In the genomic region with DNA sequence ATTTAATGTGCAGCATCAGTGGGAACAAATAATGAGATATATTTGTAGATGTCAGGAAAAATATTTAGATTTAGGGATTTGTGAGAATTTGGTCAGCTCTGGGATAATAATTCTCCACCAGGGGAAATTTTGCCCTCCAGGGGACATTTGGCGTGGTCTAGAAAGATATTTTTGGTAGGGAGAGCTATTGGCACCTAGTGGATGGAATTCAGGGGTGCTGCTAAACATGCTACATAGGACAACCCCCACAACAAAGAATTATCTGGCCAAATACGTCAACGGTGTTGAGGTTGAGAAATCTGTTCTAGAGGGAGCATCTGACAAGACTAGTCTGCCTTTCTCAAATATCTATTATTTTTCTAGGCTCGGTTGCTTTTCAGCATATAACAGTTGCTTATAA, we compare ENCODE assay signal across 9 cellular contexts. TPM values are rescaled to one million over a fixed set of nuclear protein-coding genes. Genes with fewer than 3 reads are reported as not detected.
DNase-seq lines count a peak whose midpoint lies in the region; ATAC-seq and TF ChIP-seq lines count a peak whose summit lies in the region.
"Had no signal": no experiment of that assay in that cellular context is flagged by ENCODE, and none has a peak within 500 bp of the region (broad histone marks: within the 10 kb centered on the region; RNA-seq: fewer than 3 reads in every experiment).

No MANE protein-coding gene starts in this region.

- no peak overlapping the region for H3K27ac ChIP-seq in GM23248

- TF ChIP-seq CTCF in AG04449 (IDR thresholded peaks at IDR 0.05; ENCODE audit: insufficient read depth, low read length, missing control alignments): peak; percentile 34

- DNase-seq in AG04449 (ENCODE audit: low read depth, low spot score) (no peak), GM23248 (peak; percentile 72), adipocyte (ENCODE audit: low read depth) (peak; percentile 52), left kidney (ENCODE audit: low read depth, low spot score) (peak; percentile 37), amygdala (lab: John Stamatoyannopoulos, UW) (no peak)
- no peak for DNase-seq in stimulated activated CD8-positive, alpha-beta memory T cell treated with anti-CD3 and anti-CD28 coated beads, Interleukin-4, amount 100 ng/mL, for 48 hours

- no peak overlapping the region for H3K9ac ChIP-seq in GM23248
- no peak overlapping the region for H3K9ac ChIP-seq in adipocyte (ENCODE audit: low read length)

- CTCF ChIA-PET in AG04449 (lab: Yijun Ruan, JAX): interaction anchor here (1.5 to 1.7 kb wide), 2 partner anchors 9 to 61 kb away, joined by 5 to 6 read pairs; no protein-coding TSS in a partner anchor

- POLR2A ChIA-PET in AG04449 (lab: Yijun Ruan, JAX): no interaction called here

- peaks cover 23% of the 10 kb centered on the region; the same call in 1 of the 2 replicates for H3K4me1 ChIP-seq in GM23248 (ENCODE audit: insufficient read depth)
- H3K4me1 ChIP-seq in adipocyte (ENCODE audit: control insufficient read depth, insufficient read depth, low read length): peaks cover 24% of the 10 kb centered on the region

- H3K9me3 ChIP-seq in GM23248 (ENCODE audit: low read depth) (no peaks in the 10 kb centered on the region), adipocyte (ENCODE audit: control insufficient read depth, low read length) (no peaks in the 10 kb centered on the region)

- no peaks in the 10 kb centered on the region for H4K20me1 ChIP-seq in GM23248 (ENCODE audit: insufficient read depth)

- H3K79me2 ChIP-seq in GM23248 (ENCODE audit: insufficient read depth): peaks cover 42% of the 10 kb centered on the region

- H3K4me2 ChIP-seq in GM23248 (ENCODE audit: unreplicated experiment): no peak overlapping the region

- in situ Hi-C loops in GM23248 (cut with MboI): no loop called here

- no peaks in the 10 kb centered on the region for H3K36me3 ChIP-seq in GM23248 (ENCODE audit: low read depth)
- H3K36me3 ChIP-seq in adipocyte (ENCODE audit: control insufficient read depth, insufficient read depth, low read length, severe bottlenecking): no peaks in the 10 kb centered on the region

- no peaks in the 10 kb centered on the region for H3K9me2 ChIP-seq in GM23248 (ENCODE audit: insufficient read depth)

- no peak overlapping the region for H2AFZ ChIP-seq in GM23248

- 26 to 43% methylated on average over 4 of the region's 4 CpGs for WGBS in GM23248 (ENCODE audit: low coverage in 1 of 2, low lambda C conversion rate in 2 of 2, missing lambda C conversion rate in 2 of 2), 2 experiments

- no peaks in the 10 kb centered on the region for H3K27me3 ChIP-seq in GM23248 (replicated peaks; ENCODE audit: insufficient read depth)
- no peaks in the 10 kb centered on the region for H3K27me3 ChIP-seq in adipocyte (replicated peaks; ENCODE audit: control insufficient read depth, insufficient read depth, low read length)

- ATAC-seq in GM21423 (IDR thresholded peaks at IDR 0.05; ENCODE audit: unreplicated experiment) (no peak), HG03196 (IDR thresholded peaks at IDR 0.05; ENCODE audit: unreplicated experiment) (no peak)
- ATAC-seq: left lobe of liver had no signal

- H3F3A ChIP-seq in GM23248 (ENCODE audit: insufficient read depth): no peaks in the 10 kb centered on the region

- H3K4me3 ChIP-seq in AG04449 (ENCODE audit: low read depth, low read length): no peak overlapping the region
- H3K4me3 ChIP-seq in GM23248: no peak overlapping the region
- no peak overlapping the region for H3K4me3 ChIP-seq in adipocyte (ENCODE audit: low read length)

RNA-seq across cellular contexts. Expression of a gene that starts 2.1 kb away (rescaled TPM):
- 29.3 and 43.7 TPM in 2 replicates for total RNA-seq in GM23248 (2014; rRNA removed; shearing (Covaris generic))
- polyA plus RNA-seq in GM23248 (2016; fragmentation: Nextera tagmentation; extraction: Ambion mirVana): 72.5 and 75.1 TPM in 2 replicates

RNA-seq across cellular contexts. Expression of a gene that starts 2.5 kb away (rescaled TPM):
- total RNA-seq in GM23248 (2014; rRNA removed; shearing (Covaris generic)): 22.4 and 35.6 TPM in 2 replicates
- 29.1 and 33.4 TPM in 2 replicates for polyA plus RNA-seq in GM23248 (2016; fragmentation: Nextera tagmentation; extraction: Ambion mirVana)

Comparison
In these comparisons a context has a peak if more than half of its experiments do, and no peak if none do; other contexts are left out.
1. DNase-seq: peak in GM23248 (single experiment), adipocyte (single experiment) and left kidney (single experiment); none in AG04449 (single experiment), stimulated activated CD8-positive, alpha-beta memory T cell treated with anti-CD3 and anti-CD28 coated beads, Interleukin-4, amount 100 ng/mL, for 48 hours (single experiment) and amygdala (0 of 56).